In genomic region chr6:108560463-108561308, GRCh38 we compare ENCODE assay signal across 8 cellular contexts. TPM values are rescaled to one million over a fixed set of nuclear protein-coding genes. Genes with fewer than 3 reads are reported as not detected.
A peak's percentile ranks its signal among the peaks of the same experiment; 100 is the strongest.
DNase-seq lines count a peak whose midpoint lies in the region; TF ChIP-seq lines count a peak whose summit lies in the region.

Gene FOXO3, plus strand, starts transcription at chr6:108560917. Its CDS starts 292 bp downstream, at chr6:108561209.

- H3K9ac ChIP-seq in BLaER1 (peak within 1 kb of the TSS; percentile 90), mucosa of stomach (ENCODE audit: low read length) (peak within 1 kb of the TSS; percentile 99)

- peak; percentile 1 to 6 (median 3) for TF ChIP-seq CTCF in esophagus muscularis mucosa (IDR thresholded peaks at IDR 0.05)

- DNase-seq in HEK293T (ENCODE audit: extremely low spot score) (peak; percentile 76), OCI-M1 (lab: John Stamatoyannopoulos, UW) (peak; percentile 96), activated T-helper 1 cell treated with Interleukin-2 at 50 U/mL for 16 hours (ENCODE audit: low read depth) (peak; percentile 57), esophagus muscularis mucosa (ENCODE audit: extremely low spot score) (peak; percentile 96), GM19238 (ENCODE audit: insufficient read length, low spot score) (no peak)
- DNase-seq in stimulated activated CD8-positive, alpha-beta memory T cell treated with anti-CD3 and anti-CD28 coated beads, Interleukin-7, amount 100 ng/mL, for 48 hours (ENCODE audit: extremely low read depth in 1 of 2, low read depth in 1 of 2): peak; percentile 27 to 37

- peak within 1 kb of the TSS; percentile 95 for H3K4me2 ChIP-seq in BLaER1

- H3K4me3 ChIP-seq in BLaER1: peak within 1 kb of the TSS; percentile 93
- peak within 1 kb of the TSS; percentile 83 to 95 (median 90) for H3K4me3 ChIP-seq in esophagus muscularis mucosa
- peak within 1 kb of the TSS; percentile 74 for H3K4me3 ChIP-seq in mucosa of stomach (ENCODE audit: low read length)

- peaks cover 49% of the 10 kb centered on the region for H4K20me1 ChIP-seq in BLaER1

- H3K4me1 ChIP-seq in BLaER1 (peaks cover 53% of the 10 kb centered on the region), esophagus muscularis mucosa (peaks cover 37 to 49% (median 46%) of the 10 kb centered on the region in 4 donors), mucosa of stomach (ENCODE audit: control insufficient read depth, insufficient read depth, low read length) (peaks cover 23% of the 10 kb centered on the region)

- no peak for TF ChIP-seq EP300 in esophagus muscularis mucosa (IDR thresholded peaks at IDR 0.05)

- no CpG with 5 or more reads among the region's 110 CpGs for WGBS in esophagus muscularis mucosa

- CTCF ChIA-PET in HEK293T (lab: Yijun Ruan, JAX): interaction anchor here (1.4 kb wide), 1 partner anchor 287 kb away, joined by 3 read pairs; the partner anchor contains the start of gene ARMC2

- TF ChIP-seq POLR2A in esophagus muscularis mucosa (IDR thresholded peaks at IDR 0.05; ENCODE audit: low read depth): peak; percentile 89

- POLR2A ChIA-PET in HEK293T (lab: Yijun Ruan, JAX): interaction anchor here (0.6 to 3.0 kb wide), 16 partner anchors 16 to 534 kb away, joined by 3 to 11 read pairs (median 3); partner anchors contain the start of genes CEP57L1 and SESN1

- peaks cover 16% of the 10 kb centered on the region; the same call in 1 of the 2 replicates for H3K27me3 ChIP-seq in BLaER1
- H3K27me3 ChIP-seq in esophagus muscularis mucosa: no peaks in the 10 kb centered on the region
- H3K27me3 ChIP-seq in mucosa of stomach (ENCODE audit: control insufficient read depth, insufficient read depth, low read length): no peaks in the 10 kb centered on the region

- H3K9me3 ChIP-seq in BLaER1: no peaks in the 10 kb centered on the region
- H3K9me3 ChIP-seq in esophagus muscularis mucosa: no peaks in the 10 kb centered on the region
- no peaks in the 10 kb centered on the region for H3K9me3 ChIP-seq in mucosa of stomach (ENCODE audit: control insufficient read depth, low read length)

- H3K27ac ChIP-seq in BLaER1 (peak within 1 kb of the TSS; percentile 83), esophagus muscularis mucosa (replicated peaks in 1 of 4) (peak within 1 kb of the TSS; percentile 98 to 100 (median 99))

- intact Hi-C loops in esophagus muscularis mucosa (cut with DNase I): no loop called here

- H3K36me3 ChIP-seq in BLaER1 (peaks cover 11% of the 10 kb centered on the region; the same call in 1 of the 2 replicates), esophagus muscularis mucosa (peaks cover 0 to 7% (median 1%) of the 10 kb centered on the region in 4 donors), mucosa of stomach (ENCODE audit: control insufficient read depth, insufficient read depth, low read length) (no peaks in the 10 kb centered on the region)

TF ChIP-seq in HEK293T, 16 proteins besides CTCF, POLR2A, EP300 and RAD21:
- TF ChIP-seq L3MBTL2 (conservative IDR thresholded peaks at IDR 0.05): no peak
- peak; percentile 2; the same call in 1 of the 2 replicates for TF ChIP-seq CTBP1 (IDR thresholded peaks at IDR 0.05; ENCODE audit: borderline replicate concordance)
TF ChIP-seq in HEK293T: peak in this region for 1.

RNA-seq across cellular contexts. Expression of gene FOXO3, which starts in this region (rescaled TPM):
- 100 to 1,000 TPM in 3 of 4 donors, 10 to 100 TPM in 1; 92.2 to 154 (median 122) TPM for total RNA-seq in esophagus muscularis mucosa
